ENCODE assay signal across 1 cellular context in genomic region chr13:20902438-20903163, GRCh38.
TF ChIP-seq lines count a peak whose summit lies in the region.

Gene XPO4 (minus strand): TSS chr13:20902746. CDS start chr13:20902738, 8 bp downstream.

TF ChIP-seq in HepG2, 621 proteins besides CTCF, POLR2A, EP300 and RAD21 (continued from another document and continues in another):
- TF ChIP-seq ZNF367 (CRISPR knock-in tag; IDR thresholded peaks at IDR 0.05; ENCODE audit: borderline replicate concordance) = no peak
- no peak for TF ChIP-seq ZFP36 (IDR thresholded peaks at IDR 0.05; ENCODE audit: borderline replicate concordance, low read depth, low read length, partially characterized antibody)
- no peak for TF ChIP-seq ZSCAN31 (CRISPR knock-in tag; IDR thresholded peaks at IDR 0.05; ENCODE audit: low read depth)
- no peak for TF ChIP-seq DPF2 (CRISPR knock-in tag; IDR thresholded peaks at IDR 0.05; ENCODE audit: borderline replicate concordance, low read depth)
- TF ChIP-seq, protein P1, sequence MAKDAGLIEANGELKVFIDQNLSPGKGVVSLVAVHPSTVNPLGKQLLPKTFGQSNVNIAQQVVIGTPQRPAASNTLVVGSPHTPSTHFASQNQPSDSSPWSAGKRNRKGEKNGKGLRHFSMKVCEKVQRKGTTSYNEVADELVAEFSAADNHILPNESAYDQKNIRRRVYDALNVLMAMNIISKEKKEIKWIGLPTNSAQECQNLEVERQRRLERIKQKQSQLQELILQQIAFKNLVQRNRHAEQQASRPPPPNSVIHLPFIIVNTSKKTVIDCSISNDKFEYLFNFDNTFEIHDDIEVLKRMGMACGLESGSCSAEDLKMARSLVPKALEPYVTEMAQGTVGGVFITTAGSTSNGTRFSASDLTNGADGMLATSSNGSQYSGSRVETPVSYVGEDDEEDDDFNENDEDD (CRISPR knock-in tag; IDR thresholded peaks at IDR 0.05; ENCODE audit: borderline replicate concordance) = peak; percentile 85
- TF ChIP-seq SRSF9 (IDR thresholded peaks at IDR 0.05; ENCODE audit: borderline replicate concordance, insufficient read depth, low read depth, low read length, poor library complexity, severe bottlenecking) = no peak
- TF ChIP-seq IKZF1 (IDR thresholded peaks at IDR 0.05) = no peak
- TF ChIP-seq, protein P2, sequence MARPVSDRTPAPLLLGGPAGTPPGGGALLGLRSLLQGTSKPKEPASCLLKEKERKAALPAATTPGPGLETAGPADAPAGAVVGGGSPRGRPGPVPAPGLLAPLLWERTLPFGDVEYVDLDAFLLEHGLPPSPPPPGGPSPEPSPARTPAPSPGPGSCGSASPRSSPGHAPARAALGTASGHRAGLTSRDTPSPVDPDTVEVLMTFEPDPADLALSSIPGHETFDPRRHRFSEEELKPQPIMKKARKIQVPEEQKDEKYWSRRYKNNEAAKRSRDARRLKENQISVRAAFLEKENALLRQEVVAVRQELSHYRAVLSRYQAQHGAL (CRISPR knock-in tag; IDR thresholded peaks at IDR 0.05; ENCODE audit: not compliant biosample characterization) = no peak
- peak; percentile 42; the same call in 1 of the 2 replicates for TF ChIP-seq GFI1 (CRISPR knock-in tag; IDR thresholded peaks at IDR 0.05; ENCODE audit: borderline replicate concordance)
- TF ChIP-seq, protein P3, sequence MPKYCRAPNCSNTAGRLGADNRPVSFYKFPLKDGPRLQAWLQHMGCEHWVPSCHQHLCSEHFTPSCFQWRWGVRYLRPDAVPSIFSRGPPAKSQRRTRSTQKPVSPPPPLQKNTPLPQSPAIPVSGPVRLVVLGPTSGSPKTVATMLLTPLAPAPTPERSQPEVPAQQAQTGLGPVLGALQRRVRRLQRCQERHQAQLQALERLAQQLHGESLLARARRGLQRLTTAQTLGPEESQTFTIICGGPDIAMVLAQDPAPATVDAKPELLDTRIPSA (CRISPR knock-in tag; IDR thresholded peaks at IDR 0.05; ENCODE audit: borderline replicate concordance) = no peak
- peak; percentile 49 for TF ChIP-seq SKI (IDR thresholded peaks at IDR 0.05; ENCODE audit: partially characterized antibody)
- TF ChIP-seq ZNF850 (CRISPR knock-in tag; conservative IDR thresholded peaks at IDR 0.05) = no peak
- TF ChIP-seq, protein P4, sequence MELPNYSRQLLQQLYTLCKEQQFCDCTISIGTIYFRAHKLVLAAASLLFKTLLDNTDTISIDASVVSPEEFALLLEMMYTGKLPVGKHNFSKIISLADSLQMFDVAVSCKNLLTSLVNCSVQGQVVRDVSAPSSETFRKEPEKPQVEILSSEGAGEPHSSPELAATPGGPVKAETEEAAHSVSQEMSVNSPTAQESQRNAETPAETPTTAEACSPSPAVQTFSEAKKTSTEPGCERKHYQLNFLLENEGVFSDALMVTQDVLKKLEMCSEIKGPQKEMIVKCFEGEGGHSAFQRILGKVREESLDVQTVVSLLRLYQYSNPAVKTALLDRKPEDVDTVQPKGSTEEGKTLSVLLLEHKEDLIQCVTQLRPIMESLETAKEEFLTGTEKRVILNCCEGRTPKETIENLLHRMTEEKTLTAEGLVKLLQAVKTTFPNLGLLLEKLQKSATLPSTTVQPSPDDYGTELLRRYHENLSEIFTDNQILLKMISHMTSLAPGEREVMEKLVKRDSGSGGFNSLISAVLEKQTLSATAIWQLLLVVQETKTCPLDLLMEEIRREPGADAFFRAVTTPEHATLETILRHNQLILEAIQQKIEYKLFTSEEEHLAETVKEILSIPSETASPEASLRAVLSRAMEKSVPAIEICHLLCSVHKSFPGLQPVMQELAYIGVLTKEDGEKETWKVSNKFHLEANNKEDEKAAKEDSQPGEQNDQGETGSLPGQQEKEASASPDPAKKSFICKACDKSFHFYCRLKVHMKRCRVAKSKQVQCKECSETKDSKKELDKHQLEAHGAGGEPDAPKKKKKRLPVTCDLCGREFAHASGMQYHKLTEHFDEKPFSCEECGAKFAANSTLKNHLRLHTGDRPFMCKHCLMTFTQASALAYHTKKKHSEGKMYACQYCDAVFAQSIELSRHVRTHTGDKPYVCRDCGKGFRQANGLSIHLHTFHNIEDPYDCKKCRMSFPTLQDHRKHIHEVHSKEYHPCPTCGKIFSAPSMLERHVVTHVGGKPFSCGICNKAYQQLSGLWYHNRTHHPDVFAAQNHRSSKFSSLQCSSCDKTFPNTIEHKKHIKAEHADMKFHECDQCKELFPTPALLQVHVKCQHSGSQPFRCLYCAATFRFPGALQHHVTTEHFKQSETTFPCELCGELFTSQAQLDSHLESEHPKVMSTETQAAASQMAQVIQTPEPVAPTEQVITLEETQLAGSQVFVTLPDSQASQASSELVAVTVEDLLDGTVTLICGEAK (IDR thresholded peaks at IDR 0.05) = no peak
- TF ChIP-seq, protein P4 (CRISPR knock-in tag; IDR thresholded peaks at IDR 0.05) = no peak
- 0 out of 2 replicates have a peak, but pooled peaks have one; percentile 5 for TF ChIP-seq ATF7-NPFF (CRISPR knock-in tag; IDR thresholded peaks at IDR 0.05; ENCODE audit: low read depth)
- peak; percentile 78 for TF ChIP-seq KMT2B (CRISPR knock-in tag; IDR thresholded peaks at IDR 0.05)
- TF ChIP-seq ZNF260 (CRISPR knock-in tag; IDR thresholded peaks at IDR 0.05; ENCODE audit: borderline replicate concordance, low read depth) = no peak
- no peak for TF ChIP-seq ZNF572 (CRISPR knock-in tag; IDR thresholded peaks at IDR 0.05)
- TF ChIP-seq SIN3A (IDR thresholded peaks at IDR 0.05; ENCODE audit: borderline replicate concordance, low read depth, low read length) = peak; percentile 72; the same call in 1 of the 2 replicates
- peak; percentile 53 for TF ChIP-seq ZNF574 (CRISPR knock-in tag; IDR thresholded peaks at IDR 0.05)
- peak; percentile 81 for TF ChIP-seq CREB1 (IDR thresholded peaks at IDR 0.05)
- TF ChIP-seq CREB1 (CRISPR knock-in tag; IDR thresholded peaks at IDR 0.05) = peak; percentile 85
- TF ChIP-seq KLF9 (CRISPR knock-in tag; IDR thresholded peaks at IDR 0.05; ENCODE audit: low read depth) = no peak
- peak; percentile 94 for TF ChIP-seq YY1 (IDR thresholded peaks at IDR 0.05; ENCODE audit: insufficient read depth, insufficient replicate concordance, low read depth, low read length)
- no peak for TF ChIP-seq PLRG1 (conservative IDR thresholded peaks at IDR 0.05)
- TF ChIP-seq, protein P5, sequence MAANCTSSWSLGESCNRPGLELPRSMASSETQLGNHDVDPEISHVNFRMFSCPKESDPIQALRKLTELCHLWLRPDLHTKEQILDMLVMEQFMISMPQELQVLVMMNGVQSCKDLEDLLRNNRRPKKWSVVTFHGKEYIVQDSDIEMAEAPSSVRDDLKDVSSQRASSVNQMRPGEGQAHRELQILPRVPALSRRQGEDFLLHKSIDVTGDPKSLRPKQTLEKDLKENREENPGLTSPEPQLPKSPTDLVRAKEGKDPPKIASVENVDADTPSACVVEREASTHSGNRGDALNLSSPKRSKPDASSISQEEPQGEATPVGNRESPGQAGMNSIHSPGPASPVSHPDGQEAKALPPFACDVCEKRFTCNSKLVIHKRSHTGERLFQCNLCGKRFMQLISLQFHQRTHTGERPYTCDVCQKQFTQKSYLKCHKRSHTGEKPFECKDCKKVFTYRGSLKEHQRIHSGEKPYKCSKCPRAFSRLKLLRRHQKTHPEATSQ (CRISPR knock-in tag; IDR thresholded peaks at IDR 0.05; ENCODE audit: borderline replicate concordance) = no peak
- TF ChIP-seq, protein P6, sequence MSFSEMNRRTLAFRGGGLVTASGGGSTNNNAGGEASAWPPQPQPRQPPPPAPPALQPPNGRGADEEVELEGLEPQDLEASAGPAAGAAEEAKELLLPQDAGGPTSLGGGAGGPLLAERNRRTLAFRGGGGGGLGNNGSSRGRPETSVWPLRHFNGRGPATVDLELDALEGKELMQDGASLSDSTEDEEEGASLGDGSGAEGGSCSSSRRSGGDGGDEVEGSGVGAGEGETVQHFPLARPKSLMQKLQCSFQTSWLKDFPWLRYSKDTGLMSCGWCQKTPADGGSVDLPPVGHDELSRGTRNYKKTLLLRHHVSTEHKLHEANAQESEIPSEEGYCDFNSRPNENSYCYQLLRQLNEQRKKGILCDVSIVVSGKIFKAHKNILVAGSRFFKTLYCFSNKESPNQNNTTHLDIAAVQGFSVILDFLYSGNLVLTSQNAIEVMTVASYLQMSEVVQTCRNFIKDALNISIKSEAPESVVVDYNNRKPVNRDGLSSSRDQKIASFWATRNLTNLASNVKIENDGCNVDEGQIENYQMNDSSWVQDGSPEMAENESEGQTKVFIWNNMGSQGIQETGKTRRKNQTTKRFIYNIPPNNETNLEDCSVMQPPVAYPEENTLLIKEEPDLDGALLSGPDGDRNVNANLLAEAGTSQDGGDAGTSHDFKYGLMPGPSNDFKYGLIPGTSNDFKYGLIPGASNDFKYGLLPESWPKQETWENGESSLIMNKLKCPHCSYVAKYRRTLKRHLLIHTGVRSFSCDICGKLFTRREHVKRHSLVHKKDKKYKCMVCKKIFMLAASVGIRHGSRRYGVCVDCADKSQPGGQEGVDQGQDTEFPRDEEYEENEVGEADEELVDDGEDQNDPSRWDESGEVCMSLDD (CRISPR knock-in tag; IDR thresholded peaks at IDR 0.05; ENCODE audit: borderline replicate concordance) = no peak; the same call in 1 of the 2 replicates
- TF ChIP-seq ZBTB21 (CRISPR knock-in tag; IDR thresholded peaks at IDR 0.05) = 0 out of 2 replicates have a peak, but pooled peaks have one; percentile 16
- no peak for TF ChIP-seq PCBP1 (IDR thresholded peaks at IDR 0.05; ENCODE audit: borderline replicate concordance, low read depth, low read length)
- TF ChIP-seq NR1H2 (CRISPR knock-in tag; IDR thresholded peaks at IDR 0.05; ENCODE audit: borderline replicate concordance, low read depth) = no peak
- TF ChIP-seq HINFP (CRISPR knock-in tag; IDR thresholded peaks at IDR 0.05; ENCODE audit: low read depth) = no peak; the same call in 1 of the 2 replicates
- TF ChIP-seq, protein P7, sequence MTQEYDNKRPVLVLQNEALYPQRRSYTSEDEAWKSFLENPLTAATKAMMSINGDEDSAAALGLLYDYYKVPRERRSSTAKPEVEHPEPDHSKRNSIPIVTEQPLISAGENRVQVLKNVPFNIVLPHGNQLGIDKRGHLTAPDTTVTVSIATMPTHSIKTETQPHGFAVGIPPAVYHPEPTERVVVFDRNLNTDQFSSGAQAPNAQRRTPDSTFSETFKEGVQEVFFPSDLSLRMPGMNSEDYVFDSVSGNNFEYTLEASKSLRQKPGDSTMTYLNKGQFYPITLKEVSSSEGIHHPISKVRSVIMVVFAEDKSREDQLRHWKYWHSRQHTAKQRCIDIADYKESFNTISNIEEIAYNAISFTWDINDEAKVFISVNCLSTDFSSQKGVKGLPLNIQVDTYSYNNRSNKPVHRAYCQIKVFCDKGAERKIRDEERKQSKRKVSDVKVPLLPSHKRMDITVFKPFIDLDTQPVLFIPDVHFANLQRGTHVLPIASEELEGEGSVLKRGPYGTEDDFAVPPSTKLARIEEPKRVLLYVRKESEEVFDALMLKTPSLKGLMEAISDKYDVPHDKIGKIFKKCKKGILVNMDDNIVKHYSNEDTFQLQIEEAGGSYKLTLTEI (CRISPR knock-in tag; conservative IDR thresholded peaks at IDR 0.05) = no peak
- TF ChIP-seq MAF1 (CRISPR knock-in tag; IDR thresholded peaks at IDR 0.05; ENCODE audit: borderline replicate concordance) = no peak
- no peak for TF ChIP-seq ZSCAN29 (CRISPR knock-in tag; conservative IDR thresholded peaks at IDR 0.05)
- TF ChIP-seq ZNF441 (CRISPR knock-in tag; IDR thresholded peaks at IDR 0.05; ENCODE audit: borderline replicate concordance) = no peak
- 0 out of 2 replicates have a peak, but pooled peaks have one; percentile 62 for TF ChIP-seq ZZZ3 (CRISPR knock-in tag; IDR thresholded peaks at IDR 0.05; ENCODE audit: borderline replicate concordance)
